8 cellular contexts compared by ENCODE assay signal in genomic region chr9:136543830-136544548, GRCh38. TPM values are rescaled to one million over a fixed set of nuclear protein-coding genes. Genes with fewer than 3 reads are reported as not detected.
DNase-seq lines count a peak whose midpoint lies in the region; ATAC-seq and TF ChIP-seq lines count a peak whose summit lies in the region.

No MANE protein-coding gene starts in this region.

- peak overlapping the region; percentile 83 for H3K4me3 ChIP-seq in WERI-Rb-1 (ENCODE audit: low read depth, low read length)
- peak overlapping the region; percentile 66 to 100 (median 92) for H3K4me3 ChIP-seq in heart left ventricle

- H3K4me1 ChIP-seq in ES-I3 (ENCODE audit: insufficient read depth, low read length) (peaks cover 35% of the 10 kb centered on the region), heart left ventricle (peaks cover 13 to 75% (median 55%) of the 10 kb centered on the region in 12 donors)

- TF ChIP-seq POLR2A in heart left ventricle (IDR thresholded peaks at IDR 0.05) = no peak

- peak overlapping the region; percentile 94; the same call in 1 of the 2 replicates for H3K9ac ChIP-seq in ES-I3 (ENCODE audit: low read depth, low read length)

- WGBS in heart left ventricle, 4 donors = 37 to 53% (median 38%) methylated on average over 21 to 31 of the region's 31 CpGs

- no peaks in the 10 kb centered on the region for H3K27me3 ChIP-seq in WERI-Rb-1 (ENCODE audit: insufficient read depth, low read depth, severe bottlenecking)
- H3K27me3 ChIP-seq in heart left ventricle = no peaks in the 10 kb centered on the region

- H3K36me3 ChIP-seq in ES-I3 (ENCODE audit: insufficient read depth, low read length) (peaks cover 4% of the 10 kb centered on the region; the same call in 1 of the 2 replicates), WERI-Rb-1 (peaks cover 40% of the 10 kb centered on the region), heart left ventricle (peaks cover 0 to 30% (median 7%) of the 10 kb centered on the region in 9 donors)

- H3K9me3 ChIP-seq in ES-I3 (ENCODE audit: control insufficient read depth, insufficient read depth, low read length) (no peaks in the 10 kb centered on the region), WERI-Rb-1 (ENCODE audit: severe bottlenecking) (no peaks in the 10 kb centered on the region), heart left ventricle (no peaks in the 10 kb centered on the region)

- ATAC-seq in heart left ventricle (no peak), GM18511 (IDR thresholded peaks at IDR 0.05; ENCODE audit: unreplicated experiment) (no peak)

- TF ChIP-seq CTCF in WERI-Rb-1 (IDR thresholded peaks at IDR 0.05; ENCODE audit: low read depth, low read length) = no peak
- no peak for TF ChIP-seq CTCF in heart left ventricle (IDR thresholded peaks at IDR 0.05)

- peak overlapping the region; percentile 66 for H3K27ac ChIP-seq in WERI-Rb-1
- peak overlapping the region; percentile 91 to 99 (median 96) for H3K27ac ChIP-seq in heart left ventricle

- DNase-seq in WERI-Rb-1 = no peak
- DNase-seq in heart left ventricle = peak in 1 of 5 donors; percentile 65
- DNase-seq in pons (ENCODE audit: low spot score) = peak; percentile 97
- no peak for DNase-seq in NCI-H2171 treated with DMSO at 0.1 percent for 48 hours (lab: John Stamatoyannopoulos, UW)
- no peak for DNase-seq in kidney tubule cell (ENCODE audit: low spot score)
- no peak for DNase-seq in stimulated activated CD4-positive, alpha-beta T cell treated with anti-CD3 and anti-CD28 coated beads, Interleukin-12 subunit alpha, Interleukin-12 subunit beta, amount 100 ng/mL, for 4 hours

- intact Hi-C loops in heart left ventricle (cut with DNase I) = loop anchor here in 9 of 10 donors (2.0 to 10.0 kb wide), 8 partner anchors 33 to 83 kb away; partner anchors contain the start of gene SEC16A (in 2 of the 9)

RNA-seq across cellular contexts. Expression of gene NOTCH1, which starts 1.9 kb away (rescaled TPM):
- 10 to 100 TPM; 12.1 to 47.3 (median 22.1) TPM for total RNA-seq in heart left ventricle
- 10 to 100 TPM in 1 of 2 donors, 1 to 10 TPM in 1; 8.0 to 12.1 TPM for polyA plus RNA-seq in heart left ventricle
